Comparison of ENCODE assay signal across 9 cellular contexts in the genomic region with DNA sequence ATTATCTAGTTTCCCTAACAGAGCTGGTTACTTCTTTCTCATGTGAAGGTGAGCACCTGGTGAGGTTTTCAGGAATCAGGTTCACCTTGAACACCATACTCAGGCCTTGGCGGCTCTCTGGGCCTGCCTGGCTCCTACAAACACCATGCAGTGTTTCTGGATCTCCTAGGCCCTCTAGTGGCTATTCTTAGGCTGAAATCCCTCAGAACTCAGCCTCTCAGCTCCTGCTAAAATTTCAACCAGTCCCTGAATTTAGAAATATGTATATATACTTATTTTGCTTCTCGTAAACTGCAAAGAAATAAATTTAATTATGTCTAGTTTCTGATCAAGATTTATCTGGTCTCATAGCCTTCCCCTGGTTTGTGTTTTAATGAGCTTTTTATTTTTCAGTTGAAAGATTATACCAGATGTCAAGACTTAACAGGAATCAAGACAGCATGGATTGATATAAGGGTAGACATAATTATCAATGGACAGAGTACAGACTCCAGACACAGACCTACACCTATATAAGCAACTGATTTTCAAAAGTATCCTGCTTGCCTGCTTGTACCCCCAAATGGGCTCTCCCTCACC. TPM values are rescaled to one million over a fixed set of nuclear protein-coding genes. Genes with fewer than 3 reads are reported as not detected.
DNase-seq lines count a peak whose midpoint lies in the region; FAIRE-seq and TF ChIP-seq lines count a peak whose summit lies in the region.
"Had no signal": no experiment of that assay in that cellular context is flagged by ENCODE, and none has a peak within 500 bp of the region (broad histone marks: within the 10 kb centered on the region; RNA-seq: fewer than 3 reads in every experiment).

No MANE protein-coding gene starts in this region.

- peak; percentile 69 to 78 for TF ChIP-seq CTCF in endothelial cell of umbilical vein (IDR thresholded peaks at IDR 0.05; ENCODE audit: extremely low read depth in 1 of 2, insufficient read depth in 1 of 2, low read depth in 1 of 2, low read length in 2 of 2)

- no peaks in the 10 kb centered on the region for H3K36me3 ChIP-seq in endothelial cell of umbilical vein (ENCODE audit: control insufficient read depth in 2 of 2, extremely low read depth in 1 of 2, insufficient read depth in 2 of 2, low read length in 2 of 2)
- H3K36me3 ChIP-seq: BLaER1 treated with 17β-estradiol and CSF1 and Interleukin-3, amounts not matched to agents 10 nM and 100 nM had no signal

- no peak overlapping the region for H2AFZ ChIP-seq in endothelial cell of umbilical vein (ENCODE audit: low read depth, low read length)

- no TSS peak for BruUV-seq in endothelial cell of umbilical vein (replicated peaks; lab: Mats Ljungman, UMichigan)

- H3K4me1 ChIP-seq in endothelial cell of umbilical vein (ENCODE audit: control insufficient read depth, extremely low read depth, insufficient read depth, low read length): no peaks in the 10 kb centered on the region

- intact Hi-C loops in endothelial cell of umbilical vein (cut with micrococcal nuclease): loop anchor here (1.0 to 5.0 kb wide), 7 partner anchors 112 to 1454 kb away; partner anchors contain the start of gene SNAP25

- POLR2A ChIA-PET in endothelial cell of umbilical vein (lab: Charles Lee): interaction anchor here (0.6 kb wide), 1 partner anchor 510 kb away, joined by 3 read pairs; no protein-coding TSS in a partner anchor

- H3K79me2 ChIP-seq in endothelial cell of umbilical vein (ENCODE audit: control insufficient read depth, insufficient read depth, low read length): no peaks in the 10 kb centered on the region

- CTCF ChIA-PET in endothelial cell of umbilical vein (lab: Charles Lee): interaction anchor here (0.6 to 8.2 kb wide), 61 partner anchors 8 to 1453 kb away, joined by 3 to 370 read pairs (median 5); partner anchors contain the start of genes ANKEF1, MKKS and SNAP25

- DNase-seq in NCI-H524 (lab: John Stamatoyannopoulos, UW): peak; percentile 37 to 70
- DNase-seq in NCI-H524 treated with DMSO at 0.1 percent for 48 hours (lab: John Stamatoyannopoulos, UW): no peak
- peak; percentile 46 for DNase-seq in HCEC 1CT
- peak; percentile 80 for DNase-seq in NCI-H1092 treated with DMSO at 0.1 percent for 48 hours (lab: John Stamatoyannopoulos, UW)
- peak; percentile 60 for DNase-seq in SW480 (ENCODE audit: low spot score)
- peak; percentile 67 for DNase-seq in endothelial cell of umbilical vein (ENCODE audit: low read depth, low spot score)
- peak; percentile 64 for DNase-seq in myocyte (ENCODE audit: low read depth)
- DNase-seq in activated gamma-delta T cell (lab: John Stamatoyannopoulos, UW): no peak

- H3K4me3 ChIP-seq in endothelial cell of umbilical vein (replicated peaks in 1 of 3; ENCODE audit: insufficient read depth in 1 of 3, low read depth in 1 of 3, low read length in 3 of 3): no peak overlapping the region
- H3K4me3 ChIP-seq: BLaER1 treated with 17β-estradiol and CSF1 and Interleukin-3, amounts not matched to agents 10 nM and 100 nM had no signal

- no peaks in the 10 kb centered on the region for H3K27me3 ChIP-seq in endothelial cell of umbilical vein (ENCODE audit: control insufficient read depth in 2 of 2, insufficient read depth in 2 of 2, low read length in 2 of 2)
- H3K27me3 ChIP-seq: BLaER1 treated with 17β-estradiol and CSF1 and Interleukin-3, amounts not matched to agents 10 nM and 100 nM had no signal

- no peak for TF ChIP-seq POLR2A in endothelial cell of umbilical vein (IDR thresholded peaks at IDR 0.05; ENCODE audit: low read depth, low read length)

- dilution Hi-C loops in endothelial cell of umbilical vein (cut with MboI; ENCODE audit: extremely low pct_ligation_motif_present, low sequenced_read_pairs): no loop called here

- H3K9me1 ChIP-seq in endothelial cell of umbilical vein (replicated peaks; ENCODE audit: control insufficient read depth, extremely low read depth, insufficient read depth, low read length): no peaks in the 10 kb centered on the region

- H3K27ac ChIP-seq in endothelial cell of umbilical vein (ENCODE audit: insufficient read depth, low read depth, low read length): no peak overlapping the region
- H3K27ac ChIP-seq: BLaER1 treated with 17β-estradiol and CSF1 and Interleukin-3, amounts not matched to agents 10 nM and 100 nM had no signal

- FAIRE-seq in endothelial cell of umbilical vein (lab: Jason Lieb, UNC): peak; percentile 74

- no peak overlapping the region for H3K4me2 ChIP-seq in endothelial cell of umbilical vein (ENCODE audit: insufficient read depth, low read length)
- H3K4me2 ChIP-seq: BLaER1 treated with 17β-estradiol and CSF1 and Interleukin-3, amounts not matched to agents 10 nM and 100 nM had no signal

- no peaks in the 10 kb centered on the region for H3K9me3 ChIP-seq in endothelial cell of umbilical vein (replicated peaks; ENCODE audit: control insufficient read depth, insufficient read depth, low read length)
- H3K9me3 ChIP-seq: BLaER1 treated with 17β-estradiol and CSF1 and Interleukin-3, amounts not matched to agents 10 nM and 100 nM had no signal

- no peak overlapping the region for H3K9ac ChIP-seq in endothelial cell of umbilical vein (replicated peaks; ENCODE audit: extremely low read depth, insufficient read depth, low read length)
- H3K9ac ChIP-seq: BLaER1 treated with 17β-estradiol and CSF1 and Interleukin-3, amounts not matched to agents 10 nM and 100 nM had no signal

- no peaks in the 10 kb centered on the region for H4K20me1 ChIP-seq in endothelial cell of umbilical vein (replicated peaks; ENCODE audit: control insufficient read depth, extremely low read depth, insufficient read depth, low read length)
- H4K20me1 ChIP-seq: BLaER1 treated with 17β-estradiol and CSF1 and Interleukin-3, amounts not matched to agents 10 nM and 100 nM had no signal

TF ChIP-seq in endothelial cell of umbilical vein, 7 proteins besides CTCF, POLR2A, EP300 and RAD21:
- TF ChIP-seq EZH2 (IDR thresholded peaks at IDR 0.05; ENCODE audit: borderline replicate concordance, low read depth, low read length, severe bottlenecking): no peak
- no peak for TF ChIP-seq FOS (IDR thresholded peaks at IDR 0.05; ENCODE audit: borderline replicate concordance, insufficient read depth, low read length)
- TF ChIP-seq JUN (IDR thresholded peaks at IDR 0.05; ENCODE audit: borderline replicate concordance, insufficient read depth, insufficient read length, low read depth): no peak
- no peak for TF ChIP-seq MAX (IDR thresholded peaks at IDR 0.05; ENCODE audit: insufficient read depth, insufficient read length)
- no peak for TF ChIP-seq POLR2AphosphoS5 (IDR thresholded peaks at IDR 0.05; ENCODE audit: insufficient read depth, low read depth, low read length)
- TF ChIP-seq GATA2 (IDR thresholded peaks at IDR 0.05; ENCODE audit: insufficient read depth, insufficient read length, low read depth, low read length): no peak
- TF ChIP-seq MYC (IDR thresholded peaks at IDR 0.05; ENCODE audit: low read depth, low read length): no peak

RNA-seq across cellular contexts. Expression of gene ANKEF1, which starts 55.9 kb away (rescaled TPM):
- total RNA-seq in endothelial cell of umbilical vein (1.8 and 2.4 TPM in 2 replicates), myocyte (0.10 TPM in 1 of 2 replicates, not detected in the other)
- polyA plus RNA-seq in endothelial cell of umbilical vein: 0.58 and 0.65 TPM in 2 replicates
- 0.83 and 1.0 TPM in 2 replicates for polyA plus RNA-seq in endothelial cell of umbilical vein (2011; cell fraction: cytosol; rRNA removed)
- polyA plus RNA-seq in endothelial cell of umbilical vein (2011; cell fraction: nucleus; rRNA removed): 0.66 and 0.69 TPM in 2 replicates
- 2.1 TPM in 2 replicates for polyA plus RNA-seq in endothelial cell of umbilical vein (2012)
- polyA minus RNA-seq in endothelial cell of umbilical vein: 1.1 and 1.6 TPM in 2 replicates
- polyA minus RNA-seq in endothelial cell of umbilical vein (2011; cell fraction: cytosol; rRNA and poly(A)+ RNA removed): 5.6 TPM
- polyA minus RNA-seq in endothelial cell of umbilical vein (2011; cell fraction: nucleus; rRNA and poly(A)+ RNA removed): 0.67 and 0.72 TPM in 2 replicates
- polyA plus RNA-seq in myocyte (2012): not detected

Comparison
In these comparisons a context has a peak if more than half of its experiments do, and no peak if none do; other contexts are left out.
1. DNase-seq: peak in NCI-H524 (2 of 2), HCEC 1CT (single experiment), NCI-H1092 treated with DMSO at 0.1 percent for 48 hours (single experiment), SW480 (single experiment), endothelial cell of umbilical vein (single experiment) and myocyte (single experiment); none in NCI-H524 treated with DMSO at 0.1 percent for 48 hours (single experiment) and activated gamma-delta T cell (single experiment).